Comparison of ENCODE assay signal across 9 cellular contexts in genomic region chr5:149535787-149536186, GRCh38. TPM values are rescaled to one million over a fixed set of nuclear protein-coding genes. Genes with fewer than 3 reads are reported as not detected.
A peak's percentile ranks its signal among the peaks of the same experiment; 100 is the strongest.
DNase-seq lines count a peak whose midpoint lies in the region; ATAC-seq and TF ChIP-seq lines count a peak whose summit lies in the region.
"Not testable (repeated sequence)": the region's sequence is repeated elsewhere in the genome, so short reads cannot be mapped to it uniquely, and the experiment has no call there.
"Had no signal": no experiment of that assay in that cellular context is flagged by ENCODE, and none has a peak within 500 bp of the region (broad histone marks: within the 10 kb centered on the region; RNA-seq: fewer than 3 reads in every experiment).

No MANE protein-coding gene starts in this region.

- not testable (repeated sequence) for H2BK15ac ChIP-seq in H9 (ENCODE audit: low read depth, low read length)

- H3K4me3 Mint-ChIP-seq in CD14-positive monocyte; H9; progenitor cell of endocrine pancreas (ENCODE audit: low read depth): not testable (repeated sequence)
- peak overlapping the region; percentile 60 for H3K4me3 Mint-ChIP-seq in activated T-helper 17 cell treated with anti-CD3 and anti-CD28 coated beads, Interleukin-2, amount 50 U/mL, for 72 hours
- H3K4me3 Mint-ChIP-seq in effector memory CD8-positive, alpha-beta T cell: peak overlapping the region; percentile 0 to 32
- H3K4me3 Mint-ChIP-seq in stimulated activated effector memory CD8-positive, alpha-beta T cell treated with anti-CD3 and anti-CD28 coated beads, Interleukin-12 subunit alpha, Interleukin-12 subunit beta, amount 100 ng/mL, for 72 hours: peak overlapping the region; percentile 11

- H3K14ac ChIP-seq in H9 (ENCODE audit: insufficient read depth, low read length): not testable (repeated sequence)

- H3K9me3 Mint-ChIP-seq in CD14-positive monocyte; H9; activated T-helper 17 cell treated with anti-CD3 and anti-CD28 coated beads, Interleukin-2, amount 50 U/mL, for 72 hours; effector memory CD8-positive, alpha-beta T cell; progenitor cell of endocrine pancreas (ENCODE audit: low read depth); stimulated activated effector memory CD8-positive, alpha-beta T cell treated with anti-CD3 and anti-CD28 coated beads, Interleukin-12 subunit alpha, Interleukin-12 subunit beta, amount 100 ng/mL, for 72 hours: not testable (repeated sequence)

- H3K23ac ChIP-seq in H9 (ENCODE audit: insufficient read length, low read depth, low read length): not testable (repeated sequence)

- intact Hi-C loops in CD14-positive monocyte (cut with micrococcal nuclease): not testable (repeated sequence)

- H3K27ac Mint-ChIP-seq in CD14-positive monocyte: peak overlapping the region in 4 of 7 donors; percentile 35 to 86 (median 72)
- peak overlapping the region in 2 of 3 experiments; percentile 18 to 56; a peak in 3 of 7 replicates for H3K27ac Mint-ChIP-seq in H9
- H3K27ac Mint-ChIP-seq in activated T-helper 17 cell treated with anti-CD3 and anti-CD28 coated beads, Interleukin-2, amount 50 U/mL, for 72 hours: peak overlapping the region; percentile 75
- H3K27ac Mint-ChIP-seq in effector memory CD8-positive, alpha-beta T cell: peak overlapping the region; percentile 16 to 62
- peak overlapping the region; percentile 49 for H3K27ac Mint-ChIP-seq in progenitor cell of endocrine pancreas
- H3K27ac Mint-ChIP-seq in stimulated activated effector memory CD8-positive, alpha-beta T cell treated with anti-CD3 and anti-CD28 coated beads, Interleukin-12 subunit alpha, Interleukin-12 subunit beta, amount 100 ng/mL, for 72 hours: not testable (repeated sequence)

- peak; percentile 64 for ATAC-seq in activated T-helper 17 cell treated with anti-CD3 and anti-CD28 coated beads, Interleukin-2, amount 50 U/mL, for 72 hours (replicated peaks)
- ATAC-seq in effector memory CD8-positive, alpha-beta T cell (replicated peaks); stimulated activated effector memory CD8-positive, alpha-beta T cell treated with anti-CD3 and anti-CD28 coated beads, Interleukin-12 subunit alpha, Interleukin-12 subunit beta, amount 100 ng/mL, for 72 hours: not testable (repeated sequence)

- not testable (repeated sequence) for H3T11ph ChIP-seq in H9 (ENCODE audit: low read length)

- H3K4me1 Mint-ChIP-seq in CD14-positive monocyte: peaks cover 17% of the 10 kb centered on the region
- H3K4me1 Mint-ChIP-seq in H9: peaks cover 33 to 40% of the 10 kb centered on the region in 2 experiments
- peaks cover 33% of the 10 kb centered on the region for H3K4me1 Mint-ChIP-seq in activated T-helper 17 cell treated with anti-CD3 and anti-CD28 coated beads, Interleukin-2, amount 50 U/mL, for 72 hours
- peaks cover 48 to 68% of the 10 kb centered on the region in 2 donors for H3K4me1 Mint-ChIP-seq in effector memory CD8-positive, alpha-beta T cell (ENCODE audit: low read depth in 2 of 2)
- peaks cover 13% of the 10 kb centered on the region for H3K4me1 Mint-ChIP-seq in progenitor cell of endocrine pancreas (ENCODE audit: low read depth)
- peaks cover 61% of the 10 kb centered on the region for H3K4me1 Mint-ChIP-seq in stimulated activated effector memory CD8-positive, alpha-beta T cell treated with anti-CD3 and anti-CD28 coated beads, Interleukin-12 subunit alpha, Interleukin-12 subunit beta, amount 100 ng/mL, for 72 hours

- H3K27ac ChIP-seq in H9 (ENCODE audit: insufficient read length, low read depth, low read length); iPS-18a (ENCODE audit: low read length): not testable (repeated sequence)
- H3K27ac ChIP-seq in SK-N-MC: peak overlapping the region; percentile 16; the same call in 1 of the 2 replicates

- H2AK5ac ChIP-seq in H9 (ENCODE audit: insufficient read length, low read length): not testable (repeated sequence)

- not testable (repeated sequence) for H4K91ac ChIP-seq in H9 (ENCODE audit: insufficient read length, low read depth, low read length)

- H3K36me3 ChIP-seq in SK-N-MC (ENCODE audit: insufficient read depth, low read length) (peaks cover 75% of the 10 kb centered on the region), iPS-18a (ENCODE audit: control insufficient read depth, low read depth, low read length) (peaks cover 20% of the 10 kb centered on the region)

- H3K27me3 Mint-ChIP-seq in CD14-positive monocyte (ENCODE audit: low read depth in 3 of 3); H9 (ENCODE audit: low read depth); activated T-helper 17 cell treated with anti-CD3 and anti-CD28 coated beads, Interleukin-2, amount 50 U/mL, for 72 hours; effector memory CD8-positive, alpha-beta T cell; progenitor cell of endocrine pancreas: not testable (repeated sequence)

- H2BK120ac ChIP-seq in H9 (ENCODE audit: low read depth, low read length, poor library complexity, severe bottlenecking): not testable (repeated sequence)

- not testable (repeated sequence) for TF ChIP-seq CTCF in CD14-positive monocyte (IDR thresholded peaks at IDR 0.05); H9 (conservative IDR thresholded peaks at IDR 0.05); progenitor cell of endocrine pancreas (IDR thresholded peaks at IDR 0.05; ENCODE audit: unreplicated experiment)

- DNase-seq in CD14-positive monocyte (ENCODE audit: low spot score); H9; SK-N-MC (ENCODE audit: low read depth, low spot score); effector memory CD8-positive, alpha-beta T cell; progenitor cell of endocrine pancreas (ENCODE audit: low spot score, unreplicated experiment); stimulated activated effector memory CD8-positive, alpha-beta T cell treated with anti-CD3 and anti-CD28 coated beads, Interleukin-12 subunit alpha, Interleukin-12 subunit beta, amount 100 ng/mL, for 72 hours (ENCODE audit: low spot score in 2 of 2): not testable (repeated sequence)

- H4K8ac ChIP-seq in H9 (replicated peaks; ENCODE audit: insufficient read length, low read depth, low read length): not testable (repeated sequence)

- not testable (repeated sequence) for H3K79me1 ChIP-seq in H9 (ENCODE audit: insufficient read depth, low read depth, low read length, poor library complexity, severe bottlenecking)

- not testable (repeated sequence) for H2AFZ ChIP-seq in H9 (ENCODE audit: low read length)

- H3K4me1 ChIP-seq in H9 (ENCODE audit: insufficient read depth, low read length); iPS-18a (ENCODE audit: control insufficient read depth, low read depth, low read length): not testable (repeated sequence)

- H3K4ac ChIP-seq in H9 (ENCODE audit: low read depth, low read length): not testable (repeated sequence)

- no CpG with 5 or more reads among the region's 6 CpGs for WGBS in H9 (ENCODE audit: extremely low coverage, insufficient read length, low lambda C conversion rate)

- not testable (repeated sequence) for H3K9me3 ChIP-seq in H9 (ENCODE audit: control insufficient read depth, low read depth, low read length); SK-N-MC (ENCODE audit: low read depth, low read length); iPS-18a (ENCODE audit: control insufficient read depth, low read depth, low read length)

- not testable (repeated sequence) for H3K4me3 ChIP-seq in SK-N-MC; iPS-18a (ENCODE audit: low read length)

- H4K5ac ChIP-seq in H9 (ENCODE audit: insufficient read length, low read depth, low read length): not testable (repeated sequence)

- not testable (repeated sequence) for H2BK5ac ChIP-seq in H9 (ENCODE audit: insufficient read length, low read length)

- not testable (repeated sequence) for H3K27me3 ChIP-seq in H9 (ENCODE audit: insufficient read depth, low read length); iPS-18a (ENCODE audit: control insufficient read depth, insufficient read depth, low read length)

- not testable (repeated sequence) for H2BK20ac ChIP-seq in H9 (ENCODE audit: low read depth, low read length, poor library complexity, severe bottlenecking)

- H3K4me2 ChIP-seq in H9 (ENCODE audit: insufficient read depth, insufficient read length, low read length): not testable (repeated sequence)

- peaks cover 80% of the 10 kb centered on the region; the same call in 1 of the 2 replicates for H3K79me2 ChIP-seq in H9 (ENCODE audit: insufficient read depth, low read length)

- H2BK12ac ChIP-seq in H9 (ENCODE audit: insufficient read length, low read depth, low read length): not testable (repeated sequence)

- H3K56ac ChIP-seq in H9 (ENCODE audit: insufficient read length, low read depth, low read length): not testable (repeated sequence)

- peaks cover 28 to 67% of the 10 kb centered on the region in 2 donors for H3K36me3 Mint-ChIP-seq in CD14-positive monocyte
- peaks cover 7 to 45% (median 42%) of the 10 kb centered on the region in 3 experiments; a peak in 6 of 7 replicates for H3K36me3 Mint-ChIP-seq in H9 (ENCODE audit: insufficient read depth in 1 of 3, low read depth in 3 of 3)
- peaks cover 93% of the 10 kb centered on the region for H3K36me3 Mint-ChIP-seq in activated T-helper 17 cell treated with anti-CD3 and anti-CD28 coated beads, Interleukin-2, amount 50 U/mL, for 72 hours (ENCODE audit: low read depth)
- H3K36me3 Mint-ChIP-seq in effector memory CD8-positive, alpha-beta T cell (ENCODE audit: insufficient read depth): peaks cover 43% of the 10 kb centered on the region
- H3K36me3 Mint-ChIP-seq in progenitor cell of endocrine pancreas (ENCODE audit: insufficient read depth): peaks cover 22% of the 10 kb centered on the region
- peaks cover 100% of the 10 kb centered on the region for H3K36me3 Mint-ChIP-seq in stimulated activated effector memory CD8-positive, alpha-beta T cell treated with anti-CD3 and anti-CD28 coated beads, Interleukin-12 subunit alpha, Interleukin-12 subunit beta, amount 100 ng/mL, for 72 hours

- H3K23me2 ChIP-seq in H9 (ENCODE audit: insufficient read length, low read depth, low read length, poor library complexity, severe bottlenecking): not testable (repeated sequence)

- H3K18ac ChIP-seq in H9 (ENCODE audit: insufficient read length, low read depth, low read length): not testable (repeated sequence)

- H3K9ac ChIP-seq in H9 (ENCODE audit: extremely low read depth, insufficient read length, low read length); SK-N-MC (ENCODE audit: insufficient read length): not testable (repeated sequence)
- H3K9ac ChIP-seq in iPS-18a (ENCODE audit: low read length): peak overlapping the region; percentile 5

- H4K20me1 ChIP-seq in H9 (ENCODE audit: control insufficient read depth, insufficient read depth, insufficient read length): not testable (repeated sequence)

RNA-seq across cellular contexts. Expression of gene CSNK1A1, which starts 15.5 kb away (rescaled TPM):
- polyA plus RNA-seq in CD14-positive monocyte: 100 to 1,000 TPM; 103 to 131 TPM
- total RNA-seq in H9 (2021) (304 and 310 TPM in 2 replicates), progenitor cell of endocrine pancreas (213 and 219 TPM in 2 replicates)
- 100 to 1,000 TPM; 167 to 175 TPM for total RNA-seq in activated T-helper 17 cell treated with anti-CD3 and anti-CD28 coated beads, Interleukin-2, amount 50 U/mL, for 72 hours

RNA-seq across cellular contexts. Expression of gene ARHGEF37, which starts 45.5 kb away (rescaled TPM):
- polyA plus RNA-seq in CD14-positive monocyte: not detected
- total RNA-seq in H9 (2021): 0.39 and 0.42 TPM in 2 replicates
- under 1 TPM; 0.06 to 0.64 TPM for total RNA-seq in activated T-helper 17 cell treated with anti-CD3 and anti-CD28 coated beads, Interleukin-2, amount 50 U/mL, for 72 hours
- 2.4 and 3.3 TPM in 2 replicates for total RNA-seq in progenitor cell of endocrine pancreas
- total RNA-seq: CD8-positive, alpha-beta T cell had no signal
